Comparison of ENCODE assay signal across 28 cellular contexts in the genomic region with DNA sequence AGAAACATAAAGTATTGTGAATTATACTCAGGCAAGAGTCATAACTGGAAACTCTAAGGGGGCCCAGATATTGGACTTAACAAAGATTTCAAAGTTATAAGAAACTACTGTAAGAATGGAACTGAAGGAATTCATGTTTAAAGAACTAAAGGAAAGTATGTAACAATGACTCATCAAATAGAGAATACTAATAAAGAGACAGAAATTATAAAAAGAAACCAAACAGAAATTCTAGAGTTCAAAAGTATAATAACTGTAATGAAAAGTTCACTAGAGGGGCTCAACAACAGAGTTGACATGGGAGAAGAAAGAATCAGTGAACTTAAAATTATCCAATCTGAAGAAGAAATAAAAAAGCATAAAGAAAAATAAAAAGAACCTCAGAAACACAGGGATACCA. TPM values are rescaled to one million over a fixed set of nuclear protein-coding genes. Genes with fewer than 3 reads are reported as not detected.
A peak's percentile ranks its signal among the peaks of the same experiment; 100 is the strongest.
DNase-seq lines count a peak whose midpoint lies in the region; ATAC-seq and TF ChIP-seq lines count a peak whose summit lies in the region.
"Had no signal": no experiment of that assay in that cellular context is flagged by ENCODE, and none has a peak within 500 bp of the region (broad histone marks: within the 10 kb centered on the region; RNA-seq: fewer than 3 reads in every experiment).

No MANE protein-coding gene starts in this region.

- H3K9me3 Mint-ChIP-seq in HFFc6, result peaks cover 52% of the 10 kb centered on the region

- in situ Hi-C loops in Caki2 (cut with HindIII; ENCODE audit: low pct_unique_long_range_greater_than_20kb, low sequenced_read_pairs) (no loop called here), astrocyte of the spinal cord (cut with HindIII; ENCODE audit: low sequenced_read_pairs) (no loop called here)

- H3K4me1 ChIP-seq in psoas muscle, result peaks cover 10% of the 10 kb centered on the region
- H3K4me1 ChIP-seq: esophagus squamous epithelium had no signal

- peaks cover 33% of the 10 kb centered on the region for H3K9me3 ChIP-seq in psoas muscle

- H3K4me3 Mint-ChIP-seq in HFFc6, result no peak overlapping the region
- H3K4me3 Mint-ChIP-seq: activated CD4-positive, alpha-beta T cell treated with anti-CD3 and anti-CD28 coated beads for 36 hours; CD14-positive monocyte; dendritic cell treated with granulocyte-macrophage colony-stimulating factor and Interleukin-4, amounts not matched to agents 40 ng/mL and 50 ng/mL, for 4 days; nephron; stimulated activated memory B cell treated with anti-CD40 and anti-IgM and Interleukin-4, amounts not matched to agents 10 μg/mL and 1 μg/mL and 100 μg/mL, for 72 hours; type B pancreatic cell had no signal

- ATAC-seq in psoas muscle, result no peak
- no peak for ATAC-seq in HG03095 (IDR thresholded peaks at IDR 0.05; ENCODE audit: unreplicated experiment)
- ATAC-seq: activated CD4-positive, alpha-beta T cell treated with anti-CD3 and anti-CD28 coated beads for 36 hours; mucosa of descending colon; stimulated activated memory B cell treated with anti-CD40 and anti-IgM and Interleukin-4, amounts not matched to agents 10 μg/mL and 1 μg/mL and 100 μg/mL, for 72 hours had no signal

- DNase-seq in Caki2 (ENCODE audit: low read depth), result peak; percentile 37
- peak; percentile 20 for DNase-seq in HFFc6
- DNase-seq in astrocyte of the spinal cord (ENCODE audit: low read depth, low spot score), result peak; percentile 10
- no peak for DNase-seq in psoas muscle
- no peak for DNase-seq in NCI-H82 (lab: John Stamatoyannopoulos, UW)
- DNase-seq in SK-N-DZ (ENCODE audit: low spot score), result no peak
- DNase-seq: activated CD4-positive, alpha-beta T cell treated with anti-CD3 and anti-CD28 coated beads for 36 hours; activated gamma-delta T cell; caudate nucleus; DND-41; esophagus squamous epithelium; GM23248; heart right ventricle; KBM-7; MG63; mucosa of descending colon; NCI-H1105 treated with DMSO at 0.1 percent for 48 hours; NCI-H187 treated with DMSO at 0.1 percent for 48 hours; NCI-H524 treated with DMSO at 0.1 percent for 48 hours; SHP77; stimulated activated CD4-positive, alpha-beta T cell treated with anti-CD3 and anti-CD28 coated beads, Interleukin-15, amount 100 ng/mL, for 24 hours; substantia nigra had no signal

- intact Hi-C loops in psoas muscle (cut with DNase I), result no loop called here

- H3K27me3 ChIP-seq in psoas muscle (ENCODE audit: insufficient read depth in 3 of 3, low read length in 2 of 3), result no peaks in the 10 kb centered on the region
- H3K27me3 ChIP-seq: esophagus squamous epithelium, heart right ventricle, MG63 had no signal

- H3K36me3 Mint-ChIP-seq in HFFc6 (ENCODE audit: low read depth), result peaks cover 46% of the 10 kb centered on the region
- H3K36me3 Mint-ChIP-seq: type B pancreatic cell had no signal

- peak overlapping the region; percentile 44 for H3K27ac ChIP-seq in psoas muscle
- H3K27ac ChIP-seq: GM23248 had no signal

- H3K27me3 Mint-ChIP-seq in HFFc6 (ENCODE audit: insufficient read depth), result peaks cover 4% of the 10 kb centered on the region
- H3K27me3 Mint-ChIP-seq: activated CD4-positive, alpha-beta T cell treated with anti-CD3 and anti-CD28 coated beads for 36 hours; dendritic cell treated with granulocyte-macrophage colony-stimulating factor and Interleukin-4, amounts not matched to agents 40 ng/mL and 50 ng/mL, for 4 days; type B pancreatic cell had no signal

- H3K36me3 ChIP-seq in psoas muscle (ENCODE audit: insufficient read depth in 1 of 2, low read depth in 1 of 2), result no peaks in the 10 kb centered on the region
- H3K36me3 ChIP-seq: esophagus squamous epithelium, heart right ventricle had no signal

- TF ChIP-seq CTCF in HFFc6 (IDR thresholded peaks at IDR 0.05) (no peak), astrocyte of the spinal cord (IDR thresholded peaks at IDR 0.05; ENCODE audit: low read depth, low read length) (no peak), psoas muscle (IDR thresholded peaks at IDR 0.05) (no peak)

- H3K4me3 ChIP-seq in astrocyte of the spinal cord (ENCODE audit: low read depth, low read length) (no peak overlapping the region), psoas muscle (no peak overlapping the region)
- H3K4me3 ChIP-seq: esophagus squamous epithelium, GM23248, heart right ventricle, MG63, mucosa of descending colon had no signal

- peaks cover 32% of the 10 kb centered on the region for H3K4me1 Mint-ChIP-seq in HFFc6 (ENCODE audit: low read depth)

- H3K27ac Mint-ChIP-seq in HFFc6, result no peak overlapping the region; the same call in 1 of the 2 replicates
- H3K27ac Mint-ChIP-seq: activated CD4-positive, alpha-beta T cell treated with anti-CD3 and anti-CD28 coated beads for 36 hours; dendritic cell treated with granulocyte-macrophage colony-stimulating factor and Interleukin-4, amounts not matched to agents 40 ng/mL and 50 ng/mL, for 4 days; nephron; stimulated activated memory B cell treated with anti-CD40 and anti-IgM and Interleukin-4, amounts not matched to agents 10 μg/mL and 1 μg/mL and 100 μg/mL, for 72 hours; type B pancreatic cell had no signal

RNA-seq across cellular contexts. Expression of a gene that starts 55.4 kb away (rescaled TPM):
- 7.8 and 26.1 TPM in 2 replicates for total RNA-seq in Caki2 (2014; rRNA removed; shearing (Covaris generic); ENCODE audit: low replicate concordance)
- total RNA-seq in HFFc6 (2021; fragmentation: NEBNext Ultra II Directional; extraction: Animal tissue kit (Norgen Biotek cat#: 25700)), result 10 to 100 TPM; 20.8 to 24.8 (median 22.6) TPM
- 10 to 100 TPM; 43.6 to 77.8 (median 51.9) TPM for total RNA-seq in psoas muscle
- polyA plus RNA-seq in psoas muscle, result 100 to 1,000 TPM in 1 of 3 donors, 10 to 100 TPM in 1, 1 to 10 TPM in 1; 9.0 to 134 (median 32.8) TPM
- polyA plus RNA-seq in SK-N-DZ (2014; cell fraction: cytosol; rRNA removed), result 7.3 and 11.9 TPM in 2 replicates
- polyA plus RNA-seq in SK-N-DZ (2014; cell fraction: nucleus; rRNA removed), result 10.4 and 15.6 TPM in 2 replicates

Comparison
In these comparisons a context has a peak if more than half of its experiments do, and no peak if none do; other contexts are left out.
1. DNase-seq: peak in Caki2 (single experiment), HFFc6 (single experiment) and astrocyte of the spinal cord (single experiment); none in psoas muscle (0 of 2), NCI-H82 (single experiment) and SK-N-DZ (single experiment).